Comparison of ENCODE assay signal across 19 cellular contexts in the genomic region with DNA sequence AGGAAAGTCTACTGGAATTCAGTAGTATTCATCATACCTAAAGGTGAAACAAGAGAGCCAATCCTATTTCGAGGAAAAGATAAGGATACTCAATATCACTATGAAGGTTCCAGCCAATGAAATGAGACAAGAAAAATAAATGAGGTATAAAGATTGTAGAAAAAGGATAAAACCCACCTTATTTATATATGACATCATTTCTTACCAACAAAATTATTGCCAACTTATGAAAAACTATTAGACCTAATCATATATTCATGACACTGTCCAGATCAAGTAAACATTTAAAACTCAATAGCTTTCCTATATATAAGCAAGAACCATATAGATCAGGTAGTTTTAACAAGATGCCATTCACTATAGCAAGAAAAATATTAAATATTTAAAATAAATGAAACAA.
DNase-seq lines count a peak whose midpoint lies in the region; ATAC-seq, FAIRE-seq and TF ChIP-seq lines count a peak whose summit lies in the region.
"Had no signal": no experiment of that assay in that cellular context is flagged by ENCODE, and none has a peak within 500 bp of the region (broad histone marks: within the 10 kb centered on the region; RNA-seq: fewer than 3 reads in every experiment).

No MANE protein-coding gene starts in this region.

- H3K36me3 ChIP-seq in HEK293 (ENCODE audit: control insufficient read depth in 2 of 2, insufficient read depth in 1 of 2, low read length in 2 of 2), result no peaks in the 10 kb centered on the region
- H3K36me3 ChIP-seq in kidney (ENCODE audit: control insufficient read depth in 1 of 2, insufficient read depth in 2 of 2, low read length in 2 of 2), result no peaks in the 10 kb centered on the region
- H3K36me3 ChIP-seq: BLaER1 treated with 17β-estradiol and CSF1 and Interleukin-3, amounts not matched to agents 10 nM and 100 nM had no signal

- H3K27ac ChIP-seq in A549 (no peak overlapping the region), HEK293 (ENCODE audit: extremely low read depth, low read depth, low read length) (no peak overlapping the region), kidney (ENCODE audit: low read depth in 2 of 2, low read length in 2 of 2) (no peak overlapping the region)
- H3K27ac ChIP-seq: BLaER1 treated with 17β-estradiol and CSF1 and Interleukin-3, amounts not matched to agents 10 nM and 100 nM; C4-2B had no signal

- H3K9ac ChIP-seq in kidney (ENCODE audit: low read length in 2 of 2), result no peak overlapping the region
- H3K9ac ChIP-seq: BLaER1 treated with 17β-estradiol and CSF1 and Interleukin-3, amounts not matched to agents 10 nM and 100 nM had no signal

- POLR2A ChIA-PET in A549 (lab: Yijun Ruan, JAX) (no interaction called here), HEK293 (lab: Yijun Ruan, JAX) (no interaction called here)

- no peak for TF ChIP-seq CTCF in A549 (IDR thresholded peaks at IDR 0.05)
- TF ChIP-seq CTCF in HEK293 (tag by site-specific recombination; IDR thresholded peaks at IDR 0.05), result no peak
- TF ChIP-seq CTCF in kidney (IDR thresholded peaks at IDR 0.05; ENCODE audit: borderline replicate concordance, extremely low read depth, insufficient read depth), result no peak

- intact Hi-C loops in kidney (cut with DNase I), result no loop called here

- FAIRE-seq in A549 (lab: Jason Lieb, UNC), result peak; percentile 39
- FAIRE-seq in kidney (lab: Jason Lieb, UNC), result peak; percentile 33
- FAIRE-seq: D721Med, GM12878, GM12892, GM18507 had no signal

- no peak overlapping the region for H3K4me2 ChIP-seq in A549
- H3K4me2 ChIP-seq: BLaER1 treated with 17β-estradiol and CSF1 and Interleukin-3, amounts not matched to agents 10 nM and 100 nM had no signal

- H3K9me3 ChIP-seq in A549 (no peaks in the 10 kb centered on the region; the same call in 2 of the 3 replicates), HEK293 (ENCODE audit: control insufficient read depth, insufficient read depth, low read depth, low read length) (no peaks in the 10 kb centered on the region), kidney (ENCODE audit: control insufficient read depth in 1 of 2, low read length in 2 of 2) (no peaks in the 10 kb centered on the region)
- H3K9me3 ChIP-seq: BLaER1 treated with 17β-estradiol and CSF1 and Interleukin-3, amounts not matched to agents 10 nM and 100 nM; Caco-2 had no signal

- DNase-seq in A549 (ENCODE audit: low read depth in 1 of 2, low spot score in 1 of 2) (no peak), kidney (no peak), iPS-NIHi11 (ENCODE audit: low spot score) (no peak), NCI-H748 (lab: John Stamatoyannopoulos, UW; ENCODE audit: unreplicated experiment) (no peak)
- DNase-seq: 8988T; AML-193; Caco-2; Calu3; CD4-positive, alpha-beta T cell; CD8-positive, alpha-beta T cell; DMS79 treated with DMSO at 0.1 percent for 48 hours; GDM1 had no signal

- no peak for TF ChIP-seq EP300 in A549 (IDR thresholded peaks at IDR 0.05)

- H3K4me3 ChIP-seq in A549, result no peak overlapping the region
- H3K4me3 ChIP-seq in HEK293 (ENCODE audit: low read depth, low read length), result no peak overlapping the region
- H3K4me3 ChIP-seq in kidney (ENCODE audit: low read length in 2 of 2), result no peak overlapping the region
- H3K4me3 ChIP-seq: BLaER1 treated with 17β-estradiol and CSF1 and Interleukin-3, amounts not matched to agents 10 nM and 100 nM; GM12878 had no signal

- no peak for TF ChIP-seq RAD21 in A549 (conservative IDR thresholded peaks at IDR 0.05 in 1 of 2, IDR thresholded peaks at IDR 0.05 in 1 of 2)

- H3K4me1 ChIP-seq in A549 (no peaks in the 10 kb centered on the region), HEK293 (ENCODE audit: control insufficient read depth, insufficient read depth, low read length) (no peaks in the 10 kb centered on the region), kidney (ENCODE audit: control insufficient read depth in 1 of 2, insufficient read depth in 1 of 2, low read depth in 1 of 2, low read length in 2 of 2) (no peaks in the 10 kb centered on the region)
- H3K4me1 ChIP-seq: BLaER1 treated with 17β-estradiol and CSF1 and Interleukin-3, amounts not matched to agents 10 nM and 100 nM had no signal

- no peak for ATAC-seq in A549
- ATAC-seq: CD8-positive, alpha-beta T cell; GM12878 had no signal

- CTCF ChIA-PET in A549 (lab: Yijun Ruan, JAX) (interaction anchor here (1.0 to 2.0 kb wide), 3 partner anchors 12 to 44 kb away, joined by 3 to 5 read pairs (median 3); no protein-coding TSS in a partner anchor), HEK293 (lab: Yijun Ruan, JAX) (interaction anchor here (0.9 to 1.0 kb wide), 2 partner anchors 31 to 44 kb away, joined by 3 read pairs; no protein-coding TSS in a partner anchor)

- WGBS in A549 (ENCODE audit: missing lambda C conversion rate), result 90% methylated on average over 1 of the region's 1 CpG

- no peak for TF ChIP-seq POLR2A in A549 (IDR thresholded peaks at IDR 0.05; ENCODE audit: low read length)

TF ChIP-seq in A549, 52 proteins besides CTCF, POLR2A, EP300 and RAD21:
- TF ChIP-seq TFCP2L1 (CRISPR knock-in tag; IDR thresholded peaks at IDR 0.05), result no peak
- TF ChIP-seq, protein P1, sequence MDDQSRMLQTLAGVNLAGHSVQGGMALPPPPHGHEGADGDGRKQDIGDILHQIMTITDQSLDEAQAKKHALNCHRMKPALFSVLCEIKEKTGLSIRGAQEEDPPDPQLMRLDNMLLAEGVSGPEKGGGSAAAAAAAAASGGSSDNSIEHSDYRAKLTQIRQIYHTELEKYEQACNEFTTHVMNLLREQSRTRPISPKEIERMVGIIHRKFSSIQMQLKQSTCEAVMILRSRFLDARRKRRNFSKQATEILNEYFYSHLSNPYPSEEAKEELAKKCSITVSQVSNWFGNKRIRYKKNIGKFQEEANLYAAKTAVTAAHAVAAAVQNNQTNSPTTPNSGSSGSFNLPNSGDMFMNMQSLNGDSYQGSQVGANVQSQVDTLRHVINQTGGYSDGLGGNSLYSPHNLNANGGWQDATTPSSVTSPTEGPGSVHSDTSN (IDR thresholded peaks at IDR 0.05), result no peak
- no peak for TF ChIP-seq RNF2 (IDR thresholded peaks at IDR 0.05; ENCODE audit: borderline replicate concordance, low read depth)
- no peak for TF ChIP-seq MYC (IDR thresholded peaks at IDR 0.05; ENCODE audit: borderline replicate concordance, low read length)
- no peak for TF ChIP-seq ZC3H11A (IDR thresholded peaks at IDR 0.05)
- TF ChIP-seq FOSL2 (IDR thresholded peaks at IDR 0.05), result no peak
- TF ChIP-seq FOSL2 (CRISPR knock-in tag; IDR thresholded peaks at IDR 0.05), result no peak
- TF ChIP-seq FOSB (CRISPR knock-in tag; IDR thresholded peaks at IDR 0.05), result no peak

TF ChIP-seq in HEK293, 187 proteins besides CTCF, POLR2A, EP300 and RAD21:
- TF ChIP-seq ZNF394 (tag by site-specific recombination; IDR thresholded peaks at IDR 0.05; ENCODE audit: borderline replicate concordance), result no peak
- TF ChIP-seq, protein P2, sequence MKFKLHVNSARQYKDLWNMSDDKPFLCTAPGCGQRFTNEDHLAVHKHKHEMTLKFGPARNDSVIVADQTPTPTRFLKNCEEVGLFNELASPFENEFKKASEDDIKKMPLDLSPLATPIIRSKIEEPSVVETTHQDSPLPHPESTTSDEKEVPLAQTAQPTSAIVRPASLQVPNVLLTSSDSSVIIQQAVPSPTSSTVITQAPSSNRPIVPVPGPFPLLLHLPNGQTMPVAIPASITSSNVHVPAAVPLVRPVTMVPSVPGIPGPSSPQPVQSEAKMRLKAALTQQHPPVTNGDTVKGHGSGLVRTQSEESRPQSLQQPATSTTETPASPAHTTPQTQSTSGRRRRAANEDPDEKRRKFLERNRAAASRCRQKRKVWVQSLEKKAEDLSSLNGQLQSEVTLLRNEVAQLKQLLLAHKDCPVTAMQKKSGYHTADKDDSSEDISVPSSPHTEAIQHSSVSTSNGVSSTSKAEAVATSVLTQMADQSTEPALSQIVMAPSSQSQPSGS (tag by site-specific recombination; IDR thresholded peaks at IDR 0.05; ENCODE audit: low read depth), result peak; percentile 87
TF ChIP-seq in HEK293: peak in this region for 1.
